In the genomic region with DNA sequence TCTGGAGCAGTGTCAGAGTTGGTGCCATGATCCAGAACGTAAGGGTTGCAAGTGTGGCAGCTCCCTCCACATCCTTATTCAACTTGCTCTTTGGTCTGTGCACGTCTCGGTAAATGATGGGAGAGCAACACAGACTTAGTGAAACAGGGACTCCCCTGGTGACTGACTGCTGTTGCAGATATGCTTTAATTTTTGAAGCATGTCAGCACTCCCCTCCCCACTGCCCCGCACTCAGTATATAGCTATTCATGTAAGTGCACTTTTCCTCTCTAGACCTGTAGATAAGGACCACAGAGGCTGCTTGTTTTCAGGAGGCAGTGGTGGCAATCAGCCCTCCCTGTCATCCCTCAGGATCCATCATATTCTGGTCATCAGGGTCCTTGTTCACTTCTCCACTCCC, we compare ENCODE assay signal across 7 cellular contexts.
"Had no signal": no experiment of that assay in that cellular context is flagged by ENCODE, and none has a peak within 500 bp of the region (broad histone marks: within the 10 kb centered on the region; RNA-seq: fewer than 3 reads in every experiment).

No MANE protein-coding gene starts in this region.

- H3K4me2 ChIP-seq: GM23338 had no signal

- H3K27ac ChIP-seq: HL-60 had no signal

- ATAC-seq: GM23338, HepG2, K562 had no signal

- H2AFZ ChIP-seq: GM23338 had no signal

- DNase-seq: H9, HCEC 1CT, KG1 had no signal

- H3K4me3 ChIP-seq: GM23338, K562 had no signal
